19 cellular contexts compared by ENCODE assay signal in genomic region chr2:175454953-175455389, GRCh38.
"Had no signal": no experiment of that assay in that cellular context is flagged by ENCODE, and none has a peak within 500 bp of the region (broad histone marks: within the 10 kb centered on the region; RNA-seq: fewer than 3 reads in every experiment).

No MANE protein-coding gene starts in this region.

- H3K27ac Mint-ChIP-seq: memory B cell, mesothelial cell of epicardium, natural killer cell, type B pancreatic cell had no signal

- H3K4me1 ChIP-seq: esophagus squamous epithelium, gastroesophageal sphincter, left ventricle myocardium inferior, lower lobe of right lung, sigmoid colon had no signal

- DNase-seq: effector memory CD4-positive, alpha-beta T cell; esophagus squamous epithelium; foreskin fibroblast; glutamatergic neuron; kidney; left cardiac atrium; left ventricle myocardium inferior; lower lobe of right lung; natural killer cell; occipital lobe; posterior cingulate gyrus; sigmoid colon; stimulated activated CD4-positive, alpha-beta T cell treated with anti-CD3 and anti-CD28 coated beads, Interleukin-2, amount 100 ng/mL, for 24 hours; stimulated activated naive CD4-positive, alpha-beta T cell treated with Interleukin-2 at 50 U/mL for 16 hours had no signal

- H3K27me3 Mint-ChIP-seq: type B pancreatic cell had no signal

- H3K27ac ChIP-seq: esophagus squamous epithelium, gastroesophageal sphincter, left ventricle myocardium inferior, lower lobe of right lung, sigmoid colon, skin epidermis had no signal

- H3K9me3 ChIP-seq: esophagus squamous epithelium, gastroesophageal sphincter, left ventricle myocardium inferior, lower lobe of right lung, sigmoid colon had no signal

- H3K36me3 ChIP-seq: esophagus squamous epithelium, gastroesophageal sphincter, left ventricle myocardium inferior, lower lobe of right lung, sigmoid colon had no signal

- ATAC-seq: gastroesophageal sphincter, left cardiac atrium, lower lobe of right lung, natural killer cell had no signal

- H3K4me3 Mint-ChIP-seq: memory B cell, mesothelial cell of epicardium, natural killer cell, type B pancreatic cell had no signal

- H3K4me1 Mint-ChIP-seq: memory B cell, mesothelial cell of epicardium, natural killer cell had no signal

- H3K27me3 ChIP-seq: esophagus squamous epithelium, sigmoid colon had no signal

- H3K9me3 Mint-ChIP-seq: memory B cell, natural killer cell had no signal

- H3K36me3 Mint-ChIP-seq: memory B cell, mesothelial cell of epicardium, natural killer cell, type B pancreatic cell had no signal

- H3K4me3 ChIP-seq: esophagus squamous epithelium, gastroesophageal sphincter, left ventricle myocardium inferior, lower lobe of right lung, sigmoid colon, skin epidermis had no signal
